8 cellular contexts compared by ENCODE assay signal in genomic region chr10:114548662-114549061, GRCh38.
DNase-seq lines count a peak whose midpoint lies in the region; ATAC-seq, FAIRE-seq and TF ChIP-seq lines count a peak whose summit lies in the region.

No MANE protein-coding gene starts in this region.

- H3K27me3 Mint-ChIP-seq in astrocyte (ENCODE audit: low read depth, unreplicated experiment) = no peaks in the 10 kb centered on the region
- no peaks in the 10 kb centered on the region for H3K27me3 Mint-ChIP-seq in T-helper 2 cell treated with Interferon-gamma antibody and Interleukin-4, amounts not matched to agents 5 μg/mL and 100 μg/mL, for 36 hours (ENCODE audit: low read depth)

- FAIRE-seq in astrocyte (lab: Jason Lieb, UNC) = no peak

- H3K9ac ChIP-seq in astrocyte (ENCODE audit: low read length) = no peak overlapping the region

- H3K36me3 ChIP-seq in H7 (replicated peaks; ENCODE audit: control insufficient read depth, insufficient read depth, low read length) (no peaks in the 10 kb centered on the region), astrocyte (ENCODE audit: insufficient read depth, low read length) (no peaks in the 10 kb centered on the region), kidney epithelial cell (ENCODE audit: control insufficient read depth, insufficient read depth, low read length) (no peaks in the 10 kb centered on the region)

- H3K9me3 Mint-ChIP-seq in astrocyte (ENCODE audit: unreplicated experiment) = no peaks in the 10 kb centered on the region
- H3K9me3 Mint-ChIP-seq in T-helper 2 cell treated with Interferon-gamma antibody and Interleukin-4, amounts not matched to agents 5 μg/mL and 100 μg/mL, for 36 hours = no peaks in the 10 kb centered on the region

- H3K27ac Mint-ChIP-seq in astrocyte (ENCODE audit: unreplicated experiment) = no peak overlapping the region
- no peak overlapping the region for H3K27ac Mint-ChIP-seq in T-helper 2 cell treated with Interferon-gamma antibody and Interleukin-4, amounts not matched to agents 5 μg/mL and 100 μg/mL, for 36 hours

- peaks cover 18% of the 10 kb centered on the region for H3K4me1 Mint-ChIP-seq in astrocyte (ENCODE audit: low read depth, unreplicated experiment)
- H3K4me1 Mint-ChIP-seq in T-helper 2 cell treated with Interferon-gamma antibody and Interleukin-4, amounts not matched to agents 5 μg/mL and 100 μg/mL, for 36 hours (ENCODE audit: low read depth) = peaks cover 39% of the 10 kb centered on the region

- peak; percentile 53 for TF ChIP-seq CTCF in AG04450 (IDR thresholded peaks at IDR 0.05; ENCODE audit: low read depth, low read length)
- peak; percentile 43 for TF ChIP-seq CTCF in astrocyte (IDR thresholded peaks at IDR 0.05; ENCODE audit: insufficient read depth, low read depth, low read length)
- peak; percentile 41 for TF ChIP-seq CTCF in kidney epithelial cell (IDR thresholded peaks at IDR 0.05; ENCODE audit: insufficient read depth, low read length, poor library complexity, severe bottlenecking)

- peaks cover 2% of the 10 kb centered on the region for H4K20me1 ChIP-seq in astrocyte (ENCODE audit: insufficient read depth, low read length)

- no peaks in the 10 kb centered on the region for H3K9me3 ChIP-seq in AG04450 (ENCODE audit: control insufficient read depth, insufficient read depth, low read length)
- no peaks in the 10 kb centered on the region for H3K9me3 ChIP-seq in astrocyte (ENCODE audit: insufficient read depth, low read depth, low read length)

- no peak overlapping the region for H2AFZ ChIP-seq in astrocyte (ENCODE audit: low read depth, low read length)

- H3K79me2 ChIP-seq in astrocyte (ENCODE audit: insufficient read depth, low read length) = no peaks in the 10 kb centered on the region

- POLR2A ChIA-PET in AG04450 (lab: Yijun Ruan, JAX) = no interaction called here

- H3K4me3 ChIP-seq in AG04450 (ENCODE audit: low read depth, low read length) (no peak overlapping the region), H7 (ENCODE audit: insufficient read depth, low read depth, low read length) (no peak overlapping the region), astrocyte (ENCODE audit: insufficient read depth, low read depth, low read length) (no peak overlapping the region), kidney epithelial cell (ENCODE audit: low read depth, low read length) (no peak overlapping the region)

- no peak overlapping the region for H3K4me3 Mint-ChIP-seq in astrocyte (ENCODE audit: unreplicated experiment)
- H3K4me3 Mint-ChIP-seq in T-helper 2 cell treated with Interferon-gamma antibody and Interleukin-4, amounts not matched to agents 5 μg/mL and 100 μg/mL, for 36 hours = no peak overlapping the region

- peaks cover 18% of the 10 kb centered on the region for H3K36me3 Mint-ChIP-seq in astrocyte (ENCODE audit: low read depth, unreplicated experiment)
- H3K36me3 Mint-ChIP-seq in T-helper 2 cell treated with Interferon-gamma antibody and Interleukin-4, amounts not matched to agents 5 μg/mL and 100 μg/mL, for 36 hours (ENCODE audit: low read depth) = peaks cover 2% of the 10 kb centered on the region

- DNase-seq in AG04450 (ENCODE audit: low read depth, low spot score) (no peak), H7 (peak; percentile 64), astrocyte (ENCODE audit: low read depth) (peak; percentile 26), kidney epithelial cell (ENCODE audit: low read depth) (no peak), SKM-1 (lab: John Stamatoyannopoulos, UW; ENCODE audit: unreplicated experiment) (no peak)
- no peak for DNase-seq in activated CD4-positive, CD25-positive, alpha-beta regulatory T cell treated with anti-CD3 and anti-CD28 coated beads, Interleukin-2, amount 50 U/mL, for 72 hours
- no peak for DNase-seq in T-helper 2 cell treated with Interferon-gamma antibody and Interleukin-4, amounts not matched to agents 5 μg/mL and 100 μg/mL, for 36 hours (ENCODE audit: low spot score)

- CTCF ChIA-PET in AG04450 (lab: Charles Lee) = interaction anchor here (0.8 to 8.0 kb wide), 9 partner anchors 8 to 273 kb away, joined by 3 to 92 read pairs (median 8); partner anchors contain the start of gene FHIP2A

- no peak overlapping the region for H3K4me2 ChIP-seq in astrocyte (ENCODE audit: low read length)

- H3K27me3 ChIP-seq in AG04450 (ENCODE audit: control insufficient read depth, insufficient read depth, low read length) (peaks cover 19% of the 10 kb centered on the region), H7 (ENCODE audit: control insufficient read depth, insufficient read depth, low read length) (no peaks in the 10 kb centered on the region), astrocyte (ENCODE audit: insufficient read depth, low read length) (peaks cover 2% of the 10 kb centered on the region), kidney epithelial cell (ENCODE audit: control insufficient read depth, insufficient read depth, low read length) (no peaks in the 10 kb centered on the region)

- no peak for ATAC-seq in GM21723 (IDR thresholded peaks at IDR 0.05; ENCODE audit: unreplicated experiment)

- H3K4me1 ChIP-seq in astrocyte (ENCODE audit: insufficient read depth, low read length) = peaks cover 8% of the 10 kb centered on the region

- H3K27ac ChIP-seq in AG04450 (ENCODE audit: low read depth, low read length) = no peak overlapping the region
- no peak overlapping the region for H3K27ac ChIP-seq in astrocyte (ENCODE audit: low read depth, low read length)

Comparison
In these comparisons a context has a peak if more than half of its experiments do, and no peak if none do; other contexts are left out.
1. DNase-seq: peak in H7 (single experiment) and astrocyte (single experiment); none in AG04450 (single experiment), kidney epithelial cell (single experiment), activated CD4-positive, CD25-positive, alpha-beta regulatory T cell treated with anti-CD3 and anti-CD28 coated beads, Interleukin-2, amount 50 U/mL, for 72 hours (single experiment), SKM-1 (single experiment) and T-helper 2 cell treated with Interferon-gamma antibody and Interleukin-4, amounts not matched to agents 5 μg/mL and 100 μg/mL, for 36 hours (single experiment).
2. Peak in every context shown above with its lines, with median percentiles within 50 percentile points of each other: CTCF ChIP-seq.